1 cellular context compared by ENCODE assay signal in genomic region chr1:199041173-199041914, GRCh38.
TF ChIP-seq lines count a peak whose summit lies in the region.

No MANE protein-coding gene starts in this region.

TF ChIP-seq in GM12878, 131 proteins besides CTCF, POLR2A, EP300 and RAD21 (continued from another document):
- TF ChIP-seq CUX1 (IDR thresholded peaks at IDR 0.05; ENCODE audit: insufficient replicate concordance, low read depth, low read length) = no peak
- TF ChIP-seq SP1 (IDR thresholded peaks at IDR 0.05; ENCODE audit: low read depth, low read length) = peak; percentile 22
- TF ChIP-seq YBX1 (IDR thresholded peaks at IDR 0.05) = no peak
- TF ChIP-seq RAD51 (IDR thresholded peaks at IDR 0.05) = 0 out of 2 replicates have a peak, but pooled peaks have one; percentile 22
- no peak for TF ChIP-seq SUPT20H (IDR thresholded peaks at IDR 0.05; ENCODE audit: borderline replicate concordance, control insufficient read depth, low read depth, low read length)
- TF ChIP-seq DPF2 (IDR thresholded peaks at IDR 0.05) = peak; percentile 73
- no peak for TF ChIP-seq ATF3 (IDR thresholded peaks at IDR 0.05; ENCODE audit: borderline replicate concordance, extremely low read depth, low read depth, low read length)
- TF ChIP-seq ZNF592 (IDR thresholded peaks at IDR 0.05) = no peak
- peak; percentile 32; the same call in 1 of the 2 replicates for TF ChIP-seq PKNOX1 (IDR thresholded peaks at IDR 0.05)
- TF ChIP-seq ZNF207 (IDR thresholded peaks at IDR 0.05; ENCODE audit: borderline replicate concordance) = no peak
- peak; percentile 50; the same call in 1 of the 2 replicates for TF ChIP-seq ZNF384 (IDR thresholded peaks at IDR 0.05; ENCODE audit: borderline replicate concordance, low read depth, low read length)
- TF ChIP-seq KDM1A (IDR thresholded peaks at IDR 0.05; ENCODE audit: borderline replicate concordance) = no peak
- TF ChIP-seq ATF2 (IDR thresholded peaks at IDR 0.05; ENCODE audit: low read length) = peak; percentile 93
- no peak for TF ChIP-seq ZBTB40 (IDR thresholded peaks at IDR 0.05; ENCODE audit: borderline replicate concordance)
- TF ChIP-seq NFYA (IDR thresholded peaks at IDR 0.05; ENCODE audit: borderline replicate concordance, low read depth, low read length) = no peak
- TF ChIP-seq SMARCA5 (IDR thresholded peaks at IDR 0.05) = no peak
- TF ChIP-seq E2F4 (IDR thresholded peaks at IDR 0.05; ENCODE audit: low read depth, low read length) = no peak
- TF ChIP-seq ZNF622 (IDR thresholded peaks at IDR 0.05) = no peak
- TF ChIP-seq PML (IDR thresholded peaks at IDR 0.05; ENCODE audit: low read length) = peak; percentile 79; the same call in 1 of the 2 replicates
- TF ChIP-seq EGR1 (IDR thresholded peaks at IDR 0.05; ENCODE audit: borderline replicate concordance in 1 of 2, low read depth in 2 of 2, low read length in 2 of 2) = no peak
- no peak for TF ChIP-seq JUNB (IDR thresholded peaks at IDR 0.05)
- no peak for TF ChIP-seq RB1 (IDR thresholded peaks at IDR 0.05; ENCODE audit: borderline replicate concordance)
- TF ChIP-seq SIN3A (IDR thresholded peaks at IDR 0.05; ENCODE audit: low read depth, low read length) = no peak
- peak; percentile 67 for TF ChIP-seq CREB1 (IDR thresholded peaks at IDR 0.05; ENCODE audit: low read depth)
- TF ChIP-seq POLR2AphosphoS2 (IDR thresholded peaks at IDR 0.05; ENCODE audit: low read depth, low read length) = no peak
- TF ChIP-seq FOXK2 (IDR thresholded peaks at IDR 0.05) = no peak
- TF ChIP-seq MAX (IDR thresholded peaks at IDR 0.05; ENCODE audit: low read depth, low read length) = no peak
- no peak for TF ChIP-seq USF1 (IDR thresholded peaks at IDR 0.05; ENCODE audit: borderline replicate concordance, extremely low read length, insufficient read depth, low read depth, low read length)
- TF ChIP-seq RELB (IDR thresholded peaks at IDR 0.05; ENCODE audit: low read depth) = peak; percentile 78
- TF ChIP-seq SREBF2 (IDR thresholded peaks at IDR 0.05; ENCODE audit: low read length) = no peak
- peak; percentile 5; the same call in 1 of the 2 replicates for TF ChIP-seq SMC3 (IDR thresholded peaks at IDR 0.05; ENCODE audit: borderline replicate concordance, low read length)
- TF ChIP-seq GABPA (IDR thresholded peaks at IDR 0.05; ENCODE audit: low read depth) = peak; percentile 65; the same call in 1 of the 2 replicates
- TF ChIP-seq ETV6 (conservative IDR thresholded peaks at IDR 0.05 in 1 of 2, IDR thresholded peaks at IDR 0.05 in 1 of 2; ENCODE audit: borderline replicate concordance in 1 of 2, low read depth in 1 of 2) = peak in 1 of 2 experiments; percentile 98; a peak in 2 of 4 replicates
- TF ChIP-seq GATAD2B (conservative IDR thresholded peaks at IDR 0.05; ENCODE audit: low read depth) = peak; percentile 74
